In genomic region chr9:3887121-3887797, GRCh38 we compare ENCODE assay signal across 19 cellular contexts.
DNase-seq lines count a peak whose midpoint lies in the region; ATAC-seq lines count a peak whose summit lies in the region.
"Had no signal": no experiment of that assay in that cellular context is flagged by ENCODE, and none has a peak within 500 bp of the region (broad histone marks: within the 10 kb centered on the region; RNA-seq: fewer than 3 reads in every experiment).

No MANE protein-coding gene starts in this region.

- peaks cover 17% of the 10 kb centered on the region for H3K4me1 Mint-ChIP-seq in activated T-cell treated with anti-CD3 and anti-CD28 coated beads, Interleukin-2, amount 50 U/mL, for 24 hours (ENCODE audit: low read depth)
- peaks cover 10% of the 10 kb centered on the region for H3K4me1 Mint-ChIP-seq in activated CD4-positive, alpha-beta T cell treated with anti-CD3 and anti-CD28 coated beads for 36 hours
- H3K4me1 Mint-ChIP-seq: activated naive CD4-positive, alpha-beta T cell treated with anti-CD3 and anti-CD28 coated beads, Interleukin-2, amount 50 U/mL, for 24 hours had no signal

- H3K27me3 Mint-ChIP-seq in activated T-cell treated with anti-CD3 and anti-CD28 coated beads, Interleukin-2, amount 50 U/mL, for 24 hours, result no peaks in the 10 kb centered on the region
- H3K27me3 Mint-ChIP-seq in activated CD4-positive, alpha-beta T cell treated with anti-CD3 and anti-CD28 coated beads for 36 hours, result peaks cover 9% of the 10 kb centered on the region

- intact Hi-C loops in activated CD4-positive, alpha-beta T cell treated with anti-CD3 and anti-CD28 coated beads for 36 hours (cut with DNase I, micrococcal nuclease), result no loop called here

- peak overlapping the region; percentile 67 for H3K27ac ChIP-seq in epithelial cell of prostate
- H3K27ac ChIP-seq in substantia nigra (ENCODE audit: low read depth, low read length, poor library complexity, severe bottlenecking), result no peak overlapping the region
- H3K27ac ChIP-seq: esophagus muscularis mucosa, ovary, SJCRH30 had no signal

- no peak for ATAC-seq in GM21515 (IDR thresholded peaks at IDR 0.05; ENCODE audit: unreplicated experiment)
- ATAC-seq in activated CD4-positive, alpha-beta T cell treated with anti-CD3 and anti-CD28 coated beads for 36 hours, result no peak
- ATAC-seq: mucosa of descending colon had no signal

- CTCF ChIA-PET in activated CD4-positive, alpha-beta T cell treated with anti-CD3 and anti-CD28 coated beads for 36 hours (lab: Charles Lee), result no interaction called here

- H3K27ac Mint-ChIP-seq in activated T-cell treated with anti-CD3 and anti-CD28 coated beads, Interleukin-2, amount 50 U/mL, for 24 hours, result no peak overlapping the region
- H3K27ac Mint-ChIP-seq in activated CD4-positive, alpha-beta T cell treated with anti-CD3 and anti-CD28 coated beads for 36 hours, result no peak overlapping the region
- H3K27ac Mint-ChIP-seq: activated naive CD4-positive, alpha-beta T cell treated with anti-CD3 and anti-CD28 coated beads, Interleukin-2, amount 50 U/mL, for 24 hours; CD8-positive, alpha-beta memory T cell; stimulated activated effector memory CD8-positive, alpha-beta T cell treated with anti-CD3 and anti-CD28 coated beads, Interleukin-12 subunit alpha, Interleukin-12 subunit beta, amount 100 ng/mL, for 72 hours had no signal

- POLR2A ChIA-PET in activated CD4-positive, alpha-beta T cell treated with anti-CD3 and anti-CD28 coated beads for 36 hours (lab: Charles Lee), result no interaction called here

- DNase-seq in COLO668 (lab: John Stamatoyannopoulos, UW; ENCODE audit: unreplicated experiment) (peak; percentile 75), NCI-H187 (lab: John Stamatoyannopoulos, UW) (peak; percentile 78 to 85), NCI-H510A (lab: John Stamatoyannopoulos, UW) (peak; percentile 58), epithelial cell of prostate (ENCODE audit: low read depth, low spot score) (no peak), substantia nigra (lab: John Stamatoyannopoulos, UW) (no peak)
- DNase-seq in activated T-cell treated with anti-CD3 and anti-CD28 coated beads, Interleukin-2, amount 50 U/mL, for 24 hours, result no peak
- no peak for DNase-seq in activated CD4-positive, alpha-beta T cell treated with anti-CD3 and anti-CD28 coated beads for 36 hours
- DNase-seq: activated CD4-positive, alpha-beta T cell treated with anti-CD3 and anti-CD28 coated beads for 48 hours; CD8-positive, alpha-beta memory T cell; dermis blood vessel endothelial cell; GDM1; mucosa of descending colon; ovary; SJCRH30 had no signal

- no peak overlapping the region for H3K4me3 Mint-ChIP-seq in activated T-cell treated with anti-CD3 and anti-CD28 coated beads, Interleukin-2, amount 50 U/mL, for 24 hours
- H3K4me3 Mint-ChIP-seq in activated CD4-positive, alpha-beta T cell treated with anti-CD3 and anti-CD28 coated beads for 36 hours, result no peak overlapping the region
- H3K4me3 Mint-ChIP-seq: activated naive CD4-positive, alpha-beta T cell treated with anti-CD3 and anti-CD28 coated beads, Interleukin-2, amount 50 U/mL, for 24 hours; CD8-positive, alpha-beta memory T cell; stimulated activated effector memory CD8-positive, alpha-beta T cell treated with anti-CD3 and anti-CD28 coated beads, Interleukin-12 subunit alpha, Interleukin-12 subunit beta, amount 100 ng/mL, for 72 hours had no signal

- H3K36me3 Mint-ChIP-seq in activated T-cell treated with anti-CD3 and anti-CD28 coated beads, Interleukin-2, amount 50 U/mL, for 24 hours (ENCODE audit: low read depth), result no peaks in the 10 kb centered on the region
- no peaks in the 10 kb centered on the region for H3K36me3 Mint-ChIP-seq in activated CD4-positive, alpha-beta T cell treated with anti-CD3 and anti-CD28 coated beads for 36 hours (ENCODE audit: low read depth)
- H3K36me3 Mint-ChIP-seq: activated naive CD4-positive, alpha-beta T cell treated with anti-CD3 and anti-CD28 coated beads, Interleukin-2, amount 50 U/mL, for 24 hours; CD8-positive, alpha-beta memory T cell; stimulated activated effector memory CD8-positive, alpha-beta T cell treated with anti-CD3 and anti-CD28 coated beads, Interleukin-12 subunit alpha, Interleukin-12 subunit beta, amount 100 ng/mL, for 72 hours had no signal

- no peaks in the 10 kb centered on the region for H3K9me3 Mint-ChIP-seq in activated T-cell treated with anti-CD3 and anti-CD28 coated beads, Interleukin-2, amount 50 U/mL, for 24 hours
- no peaks in the 10 kb centered on the region for H3K9me3 Mint-ChIP-seq in activated CD4-positive, alpha-beta T cell treated with anti-CD3 and anti-CD28 coated beads for 36 hours (ENCODE audit: low read depth)
- H3K9me3 Mint-ChIP-seq: activated naive CD4-positive, alpha-beta T cell treated with anti-CD3 and anti-CD28 coated beads, Interleukin-2, amount 50 U/mL, for 24 hours; CD8-positive, alpha-beta memory T cell; stimulated activated effector memory CD8-positive, alpha-beta T cell treated with anti-CD3 and anti-CD28 coated beads, Interleukin-12 subunit alpha, Interleukin-12 subunit beta, amount 100 ng/mL, for 72 hours; T-helper 2 cell treated with Interferon-gamma antibody and Interleukin-4, amounts not matched to agents 5 μg/mL and 100 μg/mL, for 36 hours had no signal

Comparison
In these comparisons a context has a peak if more than half of its experiments do, and no peak if none do; other contexts are left out.
1. DNase-seq: peak in COLO668 (single experiment), NCI-H187 (2 of 2) and NCI-H510A (single experiment); none in epithelial cell of prostate (single experiment), activated T-cell treated with anti-CD3 and anti-CD28 coated beads, Interleukin-2, amount 50 U/mL, for 24 hours (single experiment), activated CD4-positive, alpha-beta T cell treated with anti-CD3 and anti-CD28 coated beads for 36 hours (single experiment) and substantia nigra (0 of 49).